In the genomic region with DNA sequence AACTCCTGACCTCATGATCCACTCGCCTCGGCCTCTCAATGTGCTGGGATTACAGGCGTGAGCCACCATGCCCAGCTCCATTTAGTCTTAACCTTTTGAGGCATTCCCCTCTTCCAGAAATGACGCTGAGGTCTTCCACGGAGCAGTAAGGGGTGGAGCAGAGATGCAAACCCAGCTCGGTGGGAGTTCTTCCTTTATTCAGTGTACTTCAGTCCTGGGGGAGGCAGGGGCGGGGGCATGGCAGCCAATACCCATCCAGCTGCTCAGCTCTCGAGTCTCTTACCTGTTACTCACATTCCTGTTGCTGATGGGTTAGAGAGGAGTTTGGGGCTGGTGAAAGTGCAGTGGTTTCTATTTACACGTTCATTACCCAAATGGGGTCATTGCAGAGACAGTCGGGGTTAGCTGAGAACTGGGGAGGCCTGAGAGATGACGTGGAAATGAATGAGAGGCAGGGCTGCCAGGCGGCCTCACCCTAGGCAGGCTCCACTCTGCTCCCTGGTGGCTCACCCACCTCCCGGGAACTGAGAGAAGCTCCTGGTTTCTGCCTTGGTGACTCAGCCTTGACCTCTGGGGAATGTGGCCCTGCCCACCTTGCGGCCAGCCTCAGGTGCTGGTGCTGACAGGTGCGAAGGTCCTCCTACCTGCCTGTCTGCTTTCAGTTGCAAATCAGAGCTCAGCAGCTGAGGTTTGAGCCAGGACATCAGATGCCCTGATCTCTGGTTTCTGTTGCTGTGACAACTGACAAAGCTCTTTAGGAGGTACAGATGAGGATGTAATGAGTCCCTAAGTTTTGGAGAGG, we compare ENCODE assay signal across 8 cellular contexts. TPM values are rescaled to one million over a fixed set of nuclear protein-coding genes. Genes with fewer than 3 reads are reported as not detected.
A peak's percentile ranks its signal among the peaks of the same experiment; 100 is the strongest.
DNase-seq lines count a peak whose midpoint lies in the region; ATAC-seq lines count a peak whose summit lies in the region.
"Had no signal": no experiment of that assay in that cellular context is flagged by ENCODE, and none has a peak within 500 bp of the region (broad histone marks: within the 10 kb centered on the region; RNA-seq: fewer than 3 reads in every experiment).

No MANE protein-coding gene starts in this region.

- intact Hi-C loops in left cardiac atrium (cut with DNase I): no loop called here

- H3K4me3 ChIP-seq in H7 (ENCODE audit: insufficient read depth, low read depth, low read length): no peak overlapping the region
- no peak overlapping the region for H3K4me3 ChIP-seq in skin epidermis

- in situ Hi-C loops in SK-MEL-5 (cut with HindIII; ENCODE audit: low pct_unique_long_range_greater_than_20kb, low sequenced_read_pairs): no loop called here

- H3K27ac ChIP-seq in skin epidermis: peak overlapping the region in 16 of 21 experiments; percentile 3 to 77 (median 30)

- DNase-seq in H7 (peak; percentile 91), SK-MEL-5 (ENCODE audit: low read depth, low spot score) (peak; percentile 23), left cardiac atrium (no peak), NK-92 (lab: John Stamatoyannopoulos, UW; ENCODE audit: unreplicated experiment) (no peak)

- ATAC-seq in left cardiac atrium: peak; percentile 29 to 68
- no peak for ATAC-seq in HG02973 (IDR thresholded peaks at IDR 0.05; ENCODE audit: unreplicated experiment)
- ATAC-seq in HG03460 (IDR thresholded peaks at IDR 0.05; ENCODE audit: unreplicated experiment): no peak

- peaks cover 13% of the 10 kb centered on the region for H3K36me3 ChIP-seq in H7 (replicated peaks; ENCODE audit: control insufficient read depth, insufficient read depth, low read length)

- H3K27me3 ChIP-seq in H7 (ENCODE audit: control insufficient read depth, insufficient read depth, low read length): no peaks in the 10 kb centered on the region

RNA-seq across cellular contexts. Expression of a gene that starts 13.4 kb away (rescaled TPM):
- 4.5 and 4.7 TPM in 2 replicates for total RNA-seq in H7 (2014; rRNA removed; shearing (Covaris generic))
- total RNA-seq in SK-MEL-5 (2014; rRNA removed; shearing (Covaris generic)): not detected in 2 replicates
- polyA plus RNA-seq in SK-MEL-5 (2015; cell fraction: cytosol; rRNA removed): 0.04 TPM in 1 of 2 replicates, not detected in the other
- not detected in 2 replicates for polyA plus RNA-seq in SK-MEL-5 (2015; cell fraction: nucleus; rRNA removed)
- 1 to 10 TPM; 1.5 to 2.9 TPM for total RNA-seq in left cardiac atrium
- total RNA-seq: T-helper 2 cell treated with Interferon-gamma antibody and Interleukin-4, amounts not matched to agents 100 ng/mL and 5 ng/mL, for 36 hours had no signal

Comparison
In these comparisons a context has a peak if more than half of its experiments do, and no peak if none do; other contexts are left out.
1. DNase-seq: peak in H7 (single experiment) and SK-MEL-5 (single experiment); none in left cardiac atrium (single experiment) and NK-92 (single experiment).
2. ATAC-seq: peak in left cardiac atrium (2 of 2); none in HG02973 (single experiment) and HG03460 (single experiment).